ENCODE assay signal across 1 cellular context in genomic region chr2:219642465-219643083, GRCh38.
TF ChIP-seq lines count a peak whose summit lies in the region.

No MANE protein-coding gene starts in this region.

TF ChIP-seq in GM12878, 131 proteins besides CTCF, POLR2A, EP300 and RAD21 (continued from another document):
- TF ChIP-seq MXI1 (IDR thresholded peaks at IDR 0.05; ENCODE audit: low read depth, low read length): peak; percentile 76
- TF ChIP-seq ATF7 (IDR thresholded peaks at IDR 0.05; ENCODE audit: low read depth): peak; percentile 73
- no peak for TF ChIP-seq WRNIP1 (IDR thresholded peaks at IDR 0.05; ENCODE audit: borderline replicate concordance, low read depth, low read length)
- no peak for TF ChIP-seq TAF1 (IDR thresholded peaks at IDR 0.05; ENCODE audit: borderline replicate concordance, low read depth, low read length)
- TF ChIP-seq NR2C1 (IDR thresholded peaks at IDR 0.05): no peak
- no peak for TF ChIP-seq TARDBP (IDR thresholded peaks at IDR 0.05; ENCODE audit: borderline replicate concordance)
- no peak for TF ChIP-seq SUZ12 (IDR thresholded peaks at IDR 0.05; ENCODE audit: unreplicated experiment)
- no peak for TF ChIP-seq STAT1 (conservative IDR thresholded peaks at IDR 0.05)
- no peak for TF ChIP-seq KDM1A (IDR thresholded peaks at IDR 0.05; ENCODE audit: borderline replicate concordance)
- TF ChIP-seq TCF7 (IDR thresholded peaks at IDR 0.05; ENCODE audit: borderline replicate concordance): no peak
- peak; percentile 28 for TF ChIP-seq SP1 (IDR thresholded peaks at IDR 0.05; ENCODE audit: low read depth, low read length)
- peak; percentile 33 for TF ChIP-seq MEF2B (IDR thresholded peaks at IDR 0.05; ENCODE audit: partially characterized antibody, poor library complexity, severe bottlenecking)
- no peak for TF ChIP-seq RAD51 (IDR thresholded peaks at IDR 0.05)
- TF ChIP-seq NRF1 (conservative IDR thresholded peaks at IDR 0.05; ENCODE audit: low read depth, low read length): no peak
- peak; percentile 96 for TF ChIP-seq BMI1 (IDR thresholded peaks at IDR 0.05; ENCODE audit: borderline replicate concordance)
- 0 out of 2 replicates have a peak, but pooled peaks have one; percentile 57 for TF ChIP-seq TBL1XR1 (IDR thresholded peaks at IDR 0.05; ENCODE audit: low read depth, low read length)
- no peak for TF ChIP-seq FOXK2 (IDR thresholded peaks at IDR 0.05)
- TF ChIP-seq IRF5 (IDR thresholded peaks at IDR 0.05; ENCODE audit: borderline replicate concordance): no peak
- TF ChIP-seq MYC (IDR thresholded peaks at IDR 0.05; ENCODE audit: insufficient read depth, insufficient read length, insufficient replicate concordance, low read length, severe bottlenecking): no peak
- TF ChIP-seq USF1 (IDR thresholded peaks at IDR 0.05; ENCODE audit: borderline replicate concordance, extremely low read length, insufficient read depth, low read depth, low read length): no peak
- TF ChIP-seq GATAD2B (conservative IDR thresholded peaks at IDR 0.05; ENCODE audit: low read depth): no peak; the same call in 1 of the 2 replicates
- TF ChIP-seq SKIL (IDR thresholded peaks at IDR 0.05; ENCODE audit: low read depth, poor library complexity, severe bottlenecking): no peak
